17 cellular contexts compared by ENCODE assay signal in the genomic region with DNA sequence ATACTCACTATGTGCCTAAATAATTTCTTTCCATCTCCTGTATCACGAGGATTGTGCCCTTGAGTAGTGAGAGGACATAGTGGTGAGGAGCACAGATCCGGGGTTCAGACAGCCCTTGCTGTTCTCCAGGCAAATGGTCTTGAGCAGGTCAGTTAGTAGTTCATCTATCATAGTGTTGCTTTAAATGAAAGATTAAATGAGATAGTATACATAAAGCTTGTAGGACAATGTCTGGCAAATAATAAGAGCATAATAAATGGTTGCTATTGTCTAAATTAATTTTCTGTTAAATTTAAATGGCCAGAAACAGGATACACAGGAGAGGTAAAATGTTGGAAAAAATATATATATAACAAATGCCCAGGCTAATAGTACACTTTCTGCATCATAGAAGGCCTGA. TPM values are rescaled to one million over a fixed set of nuclear protein-coding genes. Genes with fewer than 3 reads are reported as not detected.
"Had no signal": no experiment of that assay in that cellular context is flagged by ENCODE, and none has a peak within 500 bp of the region (broad histone marks: within the 10 kb centered on the region; RNA-seq: fewer than 3 reads in every experiment).

No MANE protein-coding gene starts in this region.

- H3K4me3 Mint-ChIP-seq: activated CD4-positive, alpha-beta memory T cell treated with anti-CD3 and anti-CD28 coated beads for 36 hours; activated CD4-positive, alpha-beta T cell treated with anti-CD3 and anti-CD28 coated beads for 36 hours; activated naive CD8-positive, alpha-beta T cell; activated T-helper 1 cell treated with anti-CD3 and anti-CD28 coated beads, Interleukin-12 subunit alpha, Interleukin-12 subunit beta, Interleukin-2, Interleukin-4 antibody, amounts not matched to agents 30 ng/mL and 10 ng/mL and 1 ng/mL, durations not matched to agents 14 hours and 24 hours and 36 hours; natural killer cell treated with Interleukin-12 subunit alpha and Interleukin-12 subunit beta and Interleukin-15 and Interleukin-18, amount 100 ng/mL, for 72 hours had no signal

- H3K4me1 ChIP-seq: upper lobe of right lung had no signal

- H3K9me3 ChIP-seq: lower lobe of right lung, neutrophil, testis, upper lobe of right lung had no signal

- H3K27ac Mint-ChIP-seq: activated CD4-positive, alpha-beta memory T cell treated with anti-CD3 and anti-CD28 coated beads for 36 hours; activated CD4-positive, alpha-beta T cell treated with anti-CD3 and anti-CD28 coated beads for 36 hours; activated naive CD8-positive, alpha-beta T cell; activated T-helper 1 cell treated with anti-CD3 and anti-CD28 coated beads, Interleukin-12 subunit alpha, Interleukin-12 subunit beta, Interleukin-2, Interleukin-4 antibody, amounts not matched to agents 30 ng/mL and 10 ng/mL and 1 ng/mL, durations not matched to agents 14 hours and 24 hours and 36 hours; natural killer cell treated with Interleukin-12 subunit alpha and Interleukin-12 subunit beta and Interleukin-15 and Interleukin-18, amount 100 ng/mL, for 72 hours had no signal

- H3K27me3 Mint-ChIP-seq: activated CD4-positive, alpha-beta T cell treated with anti-CD3 and anti-CD28 coated beads for 36 hours had no signal

- H3K9me3 Mint-ChIP-seq: activated CD4-positive, alpha-beta memory T cell treated with anti-CD3 and anti-CD28 coated beads for 36 hours; activated T-helper 1 cell treated with anti-CD3 and anti-CD28 coated beads, Interleukin-12 subunit alpha, Interleukin-12 subunit beta, Interleukin-2, Interleukin-4 antibody, amounts not matched to agents 30 ng/mL and 10 ng/mL and 1 ng/mL, durations not matched to agents 14 hours and 24 hours and 36 hours; natural killer cell treated with Interleukin-12 subunit alpha and Interleukin-12 subunit beta and Interleukin-15 and Interleukin-18, amount 100 ng/mL, for 72 hours had no signal

- H3K36me3 ChIP-seq: cardiac muscle cell, lower lobe of right lung, neutrophil, upper lobe of right lung had no signal

- H3K36me3 Mint-ChIP-seq: activated CD4-positive, alpha-beta memory T cell treated with anti-CD3 and anti-CD28 coated beads for 36 hours; activated naive CD8-positive, alpha-beta T cell; natural killer cell treated with Interleukin-12 subunit alpha and Interleukin-12 subunit beta and Interleukin-15 and Interleukin-18, amount 100 ng/mL, for 72 hours had no signal

- H3K4me1 Mint-ChIP-seq: activated CD4-positive, alpha-beta T cell treated with anti-CD3 and anti-CD28 coated beads for 36 hours had no signal

- H3K27ac ChIP-seq: lower lobe of right lung, neutrophil, parathyroid adenoma, SK-N-MC, testis, upper lobe of right lung had no signal

- DNase-seq: activated CD4-positive, alpha-beta memory T cell treated with anti-CD3 and anti-CD28 coated beads for 36 hours; activated CD4-positive, alpha-beta T cell treated with anti-CD3 and anti-CD28 coated beads for 36 hours; activated gamma-delta T cell treated with Interleukin-2 at 50 U/mL for 16 hours; activated T-cell treated with anti-CD3 and anti-CD28 coated beads for 4 hours; lower lobe of right lung; stimulated activated CD4-positive, alpha-beta T cell treated with anti-CD3 and anti-CD28 coated beads, Interleukin-12 subunit alpha, Interleukin-12 subunit beta, amount 100 ng/mL, for 4 hours; stimulated activated CD4-positive, alpha-beta T cell treated with anti-CD3 and anti-CD28 coated beads, Interleukin-1b, Interleukin-23, amount 100 ng/mL, for 48 hours; stimulated activated naive CD4-positive, alpha-beta T cell treated with Interleukin-2 at 50 U/mL for 16 hours; testis; upper lobe of right lung had no signal

- H3K27me3 ChIP-seq: cardiac muscle cell, neutrophil, testis, upper lobe of right lung had no signal

- ATAC-seq: activated CD4-positive, alpha-beta T cell treated with anti-CD3 and anti-CD28 coated beads for 36 hours; natural killer cell treated with Interleukin-12 subunit alpha and Interleukin-12 subunit beta and Interleukin-15 and Interleukin-18, amount 100 ng/mL, for 72 hours; upper lobe of right lung had no signal

- H3K4me3 ChIP-seq: cardiac muscle cell, lower lobe of right lung, SK-N-MC, testis, upper lobe of right lung had no signal

RNA-seq across cellular contexts. Expression of a gene that starts 23.4 kb away (rescaled TPM):
- total RNA-seq: natural killer cell treated with Interleukin-12 subunit alpha and Interleukin-12 subunit beta and Interleukin-15 and Interleukin-18, amount 100 ng/mL, for 72 hours had no signal
